8 cellular contexts compared by ENCODE assay signal in genomic region chr1:223711838-223712183, GRCh38. TPM values are rescaled to one million over a fixed set of nuclear protein-coding genes. Genes with fewer than 3 reads are reported as not detected.
DNase-seq lines count a peak whose midpoint lies in the region; ATAC-seq, FAIRE-seq and TF ChIP-seq lines count a peak whose summit lies in the region.

No MANE protein-coding gene starts in this region.

- H3K4me2 ChIP-seq in SK-N-SH = peak overlapping the region; percentile 52
- H3K4me2 ChIP-seq in keratinocyte (ENCODE audit: control insufficient read depth, extremely low read depth, insufficient read depth, low read depth, low read length) = peak overlapping the region; percentile 30

- DNase-seq in SK-N-SH = no peak
- no peak for DNase-seq in keratinocyte (ENCODE audit: low read depth, low spot score)
- DNase-seq in NCI-H446 treated with DMSO at 0.1 percent for 48 hours (lab: John Stamatoyannopoulos, UW) = no peak
- no peak for DNase-seq in activated CD4-positive, alpha-beta T cell treated with anti-CD3 and anti-CD28 coated beads, Interleukin-2, amount 50 U/mL, for 48 hours

- WGBS in SK-N-SH (ENCODE audit: low lambda C conversion rate) = 75% methylated on average over 10 of the region's 11 CpGs
- WGBS in adipose tissue, 3 donors = 51 to 64% (median 63%) methylated on average over 11 of the region's 11 CpGs

- CTCF ChIA-PET in SK-N-SH (lab: Yijun Ruan, JAX) = interaction anchor here (0.7 to 4.8 kb wide), 13 partner anchors 11 to 654 kb away, joined by 3 to 110 read pairs (median 4); no protein-coding TSS in a partner anchor

- no peaks in the 10 kb centered on the region for H3K9me1 ChIP-seq in keratinocyte (ENCODE audit: control insufficient read depth, extremely low read depth, insufficient read depth, low read length)

- H3K4me3 ChIP-seq in SK-N-SH (ENCODE audit: low read depth in 2 of 2, low read length in 1 of 2) = peak overlapping the region; percentile 72 to 83
- H3K4me3 ChIP-seq in keratinocyte (ENCODE audit: control insufficient read depth in 2 of 3, extremely low read depth in 1 of 3, insufficient read depth in 2 of 3, low read depth in 1 of 3, low read length in 3 of 3) = no peak overlapping the region
- peak overlapping the region; percentile 37 to 88 for H3K4me3 ChIP-seq in stomach smooth muscle (ENCODE audit: low read length in 2 of 2)

- H3F3A ChIP-seq in SK-N-SH (replicated peaks; ENCODE audit: insufficient read depth) = peaks cover 42% of the 10 kb centered on the region

- dilution Hi-C loops in keratinocyte (cut with MboI; ENCODE audit: extremely low pct_ligation_motif_present, low sequenced_read_pairs) = no loop called here

- H4K20me1 ChIP-seq in SK-N-SH (ENCODE audit: insufficient read depth) = peaks cover 28% of the 10 kb centered on the region
- H4K20me1 ChIP-seq in keratinocyte (ENCODE audit: control insufficient read depth, extremely low read depth, insufficient read depth, low read length) = peaks cover 12% of the 10 kb centered on the region

- H2AFZ ChIP-seq in SK-N-SH (ENCODE audit: low read depth) = peak overlapping the region; percentile 83
- peak overlapping the region; percentile 78 for H2AFZ ChIP-seq in keratinocyte (ENCODE audit: control insufficient read depth, low read length)

- H3K36me3 ChIP-seq in SK-N-SH (replicated peaks in 1 of 2; ENCODE audit: control insufficient read depth in 1 of 2, insufficient read depth in 2 of 2, low read length in 1 of 2) = peaks cover 0 to 2% of the 10 kb centered on the region in 2 experiments
- peaks cover 7 to 23% of the 10 kb centered on the region in 2 experiments for H3K36me3 ChIP-seq in keratinocyte (ENCODE audit: control insufficient read depth in 2 of 2, extremely low read depth in 1 of 2, insufficient read depth in 2 of 2, low read length in 2 of 2)
- no peaks in the 10 kb centered on the region for H3K36me3 ChIP-seq in stomach smooth muscle (ENCODE audit: control insufficient read depth in 2 of 2, insufficient read depth in 2 of 2, low read length in 2 of 2)

- H3K9ac ChIP-seq in SK-N-SH (peak overlapping the region; percentile 96), keratinocyte (ENCODE audit: control insufficient read depth, extremely low read depth, insufficient read depth, low read length) (peak overlapping the region; percentile 89), stomach smooth muscle (ENCODE audit: low read length in 2 of 2) (peak overlapping the region; percentile 78 to 85)

- H3K27me3 ChIP-seq in SK-N-SH (ENCODE audit: insufficient read depth) = no peaks in the 10 kb centered on the region
- no peaks in the 10 kb centered on the region for H3K27me3 ChIP-seq in keratinocyte (ENCODE audit: control insufficient read depth, extremely low read depth, insufficient read depth, low read length)
- H3K27me3 ChIP-seq in stomach smooth muscle (ENCODE audit: control insufficient read depth in 1 of 2, insufficient read depth in 2 of 2, low read length in 2 of 2) = no peaks in the 10 kb centered on the region

- POLR2A ChIA-PET in SK-N-SH (lab: Yijun Ruan, JAX) = interaction anchor here (1.0 to 1.5 kb wide), 3 partner anchors 14 to 37 kb away, joined by 3 read pairs; no protein-coding TSS in a partner anchor

- no peak for FAIRE-seq in keratinocyte (lab: Jason Lieb, UNC)

- peaks cover 54% of the 10 kb centered on the region for H3K79me2 ChIP-seq in SK-N-SH (ENCODE audit: insufficient read depth)
- peaks cover 44% of the 10 kb centered on the region for H3K79me2 ChIP-seq in keratinocyte (ENCODE audit: control insufficient read depth, insufficient read depth, low read length)

- TF ChIP-seq CTCF in SK-N-SH (IDR thresholded peaks at IDR 0.05) = no peak
- TF ChIP-seq CTCF in keratinocyte (optimal IDR thresholded peaks at IDR 0.05 in 1 of 3, IDR thresholded peaks at IDR 0.05 in 1 of 3, conservative IDR thresholded peaks at IDR 0.05 in 1 of 3; ENCODE audit: extremely low read depth in 1 of 3, insufficient read depth in 2 of 3, low read length in 3 of 3) = no peak

- TF ChIP-seq EP300 in SK-N-SH (IDR thresholded peaks at IDR 0.05; ENCODE audit: borderline replicate concordance in 1 of 2, low read depth in 1 of 2, low read length in 1 of 2) = no peak

- H3K9me2 ChIP-seq in SK-N-SH = no peaks in the 10 kb centered on the region

- H3K27ac ChIP-seq in SK-N-SH (ENCODE audit: low read depth in 2 of 2, low read length in 1 of 2) = peak overlapping the region; percentile 85 to 88
- peak overlapping the region; percentile 2 for H3K27ac ChIP-seq in adipose tissue (ENCODE audit: low read depth, low read length)
- peak overlapping the region; percentile 89 for H3K27ac ChIP-seq in keratinocyte (ENCODE audit: control insufficient read depth, insufficient read depth, low read length)
- peak overlapping the region; percentile 75 for H3K27ac ChIP-seq in stomach smooth muscle (ENCODE audit: low read length)

- H3K9me3 ChIP-seq in SK-N-SH (no peaks in the 10 kb centered on the region), keratinocyte (ENCODE audit: control insufficient read depth, low read depth, low read length) (no peaks in the 10 kb centered on the region), stomach smooth muscle (ENCODE audit: control insufficient read depth in 2 of 2, low read length in 2 of 2) (no peaks in the 10 kb centered on the region)

- ATAC-seq in SK-N-SH treated with all-trans-retinoic acid at 6 μM for 48 hours = no peak
- no peak for ATAC-seq in HG02970 (IDR thresholded peaks at IDR 0.05; ENCODE audit: low FRiP score, unreplicated experiment)

- no peak for TF ChIP-seq RAD21 in SK-N-SH (IDR thresholded peaks at IDR 0.05; ENCODE audit: low read length)

- H3K4me1 ChIP-seq in SK-N-SH (ENCODE audit: control insufficient read depth in 1 of 2, insufficient read depth in 2 of 2, low read depth in 1 of 2, low read length in 1 of 2) = peaks cover 37 to 56% of the 10 kb centered on the region in 2 experiments
- peaks cover 56% of the 10 kb centered on the region for H3K4me1 ChIP-seq in keratinocyte (ENCODE audit: control insufficient read depth, extremely low read depth, insufficient read depth, low read length)
- peaks cover 57% of the 10 kb centered on the region for H3K4me1 ChIP-seq in stomach smooth muscle (ENCODE audit: control insufficient read depth, insufficient read depth, low read length)

TF ChIP-seq in SK-N-SH, 30 proteins besides CTCF, POLR2A, EP300 and RAD21:
- TF ChIP-seq FOXM1 (IDR thresholded peaks at IDR 0.05; ENCODE audit: low read depth) (no peak), RFX5 (IDR thresholded peaks at IDR 0.05; ENCODE audit: low read length) (no peak), ELF1 (IDR thresholded peaks at IDR 0.05) (no peak), NRF1 (IDR thresholded peaks at IDR 0.05; ENCODE audit: low read depth, low read length) (no peak)
TF ChIP-seq in SK-N-SH: peak in this region for 0.

TF ChIP-seq in SK-N-SH treated with all-trans-retinoic acid at 6 μM for 48 hours, 23 proteins besides CTCF, POLR2A, EP300 and RAD21 (continues in another document):
- TF ChIP-seq, protein P1, sequence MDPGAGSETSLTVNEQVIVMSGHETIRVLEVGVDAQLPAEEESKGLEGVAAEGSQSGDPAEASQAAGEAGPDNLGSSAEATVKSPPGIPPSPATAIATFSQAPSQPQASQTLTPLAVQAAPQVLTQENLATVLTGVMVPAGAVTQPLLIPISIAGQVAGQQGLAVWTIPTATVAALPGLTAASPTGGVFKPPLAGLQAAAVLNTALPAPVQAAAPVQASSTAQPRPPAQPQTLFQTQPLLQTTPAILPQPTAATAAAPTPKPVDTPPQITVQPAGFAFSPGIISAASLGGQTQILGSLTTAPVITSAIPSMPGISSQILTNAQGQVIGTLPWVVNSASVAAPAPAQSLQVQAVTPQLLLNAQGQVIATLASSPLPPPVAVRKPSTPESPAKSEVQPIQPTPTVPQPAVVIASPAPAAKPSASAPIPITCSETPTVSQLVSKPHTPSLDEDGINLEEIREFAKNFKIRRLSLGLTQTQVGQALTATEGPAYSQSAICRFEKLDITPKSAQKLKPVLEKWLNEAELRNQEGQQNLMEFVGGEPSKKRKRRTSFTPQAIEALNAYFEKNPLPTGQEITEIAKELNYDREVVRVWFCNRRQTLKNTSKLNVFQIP (CRISPR knock-in tag; IDR thresholded peaks at IDR 0.05; ENCODE audit: borderline replicate concordance, low read depth) = no peak
- TF ChIP-seq ZNF565 (CRISPR knock-in tag; conservative IDR thresholded peaks at IDR 0.05; ENCODE audit: low read depth) = no peak

RNA-seq across cellular contexts. Expression of gene CAPN2, which starts 0.5 kb away (rescaled TPM):
- polyA plus RNA-seq in SK-N-SH (2012; rRNA removed) (208 and 209 TPM in 2 replicates), adipose tissue (100 to 1,000 TPM in 2 of 3 donors, 10 to 100 TPM in 1; 36.2 to 179 (median 115) TPM), keratinocyte (278 to 366 TPM (median 350 TPM) in 3 replicates)
- polyA plus RNA-seq in SK-N-SH (2012; cell fraction: cytosol; rRNA removed) = 177 and 181 TPM in 2 replicates
- 432 and 454 TPM in 2 replicates for polyA plus RNA-seq in SK-N-SH (2012; cell fraction: nucleus; rRNA removed)
- polyA plus RNA-seq in keratinocyte (2011; ENCODE audit: low read depth) = 134 TPM
- polyA plus RNA-seq in keratinocyte (2011; cell fraction: cytosol; rRNA removed) = 291 and 382 TPM in 2 replicates
- 489 and 510 TPM in 2 replicates for polyA plus RNA-seq in keratinocyte (2011; cell fraction: nucleus; rRNA removed)
- 174 and 413 TPM in 2 replicates for polyA plus RNA-seq in keratinocyte (2012; ENCODE audit: low replicate concordance)
- 279 to 391 TPM (median 316 TPM) in 3 replicates for polyA minus RNA-seq in keratinocyte
- polyA minus RNA-seq in keratinocyte (2011; cell fraction: cytosol; rRNA and poly(A)+ RNA removed) = 330 TPM
- polyA minus RNA-seq in keratinocyte (2011; cell fraction: nucleus; rRNA and poly(A)+ RNA removed) = 168 and 240 TPM in 2 replicates

RNA-seq across cellular contexts. Expression of gene CAPN8, which starts 46.3 kb away (rescaled TPM):
- not detected in 2 replicates for polyA plus RNA-seq in SK-N-SH (2012; rRNA removed)
- not detected in 2 replicates for polyA plus RNA-seq in SK-N-SH (2012; cell fraction: cytosol; rRNA removed)
- 0.04 and 0.11 TPM in 2 replicates for polyA plus RNA-seq in SK-N-SH (2012; cell fraction: nucleus; rRNA removed)
- 10 to 100 TPM in 1 of 3 donors, 1 to 10 TPM in 1, under 1 TPM in 1; 0.36 to 22.6 (median 1.0) TPM for polyA plus RNA-seq in adipose tissue
- polyA plus RNA-seq in keratinocyte = 2.5 to 4.7 TPM (median 3.0 TPM) in 3 replicates
- 0.49 TPM for polyA plus RNA-seq in keratinocyte (2011; ENCODE audit: low read depth)
- polyA plus RNA-seq in keratinocyte (2011; cell fraction: cytosol; rRNA removed) = 0.58 and 0.79 TPM in 2 replicates
- polyA plus RNA-seq in keratinocyte (2011; cell fraction: nucleus; rRNA removed) = 18.0 and 22.5 TPM in 2 replicates
- polyA plus RNA-seq in keratinocyte (2012; ENCODE audit: low replicate concordance) = 1.2 and 2.8 TPM in 2 replicates
- polyA minus RNA-seq in keratinocyte = 1.7 to 3.0 TPM (median 2.1 TPM) in 3 replicates
- polyA minus RNA-seq in keratinocyte (2011; cell fraction: cytosol; rRNA and poly(A)+ RNA removed) = not detected
- polyA minus RNA-seq in keratinocyte (2011; cell fraction: nucleus; rRNA and poly(A)+ RNA removed) = 3.2 and 4.1 TPM in 2 replicates

Comparison
In these comparisons a context has a peak if more than half of its experiments do, and no peak if none do; other contexts are left out.
1. H3K27ac ChIP-seq: peak in every context shown above with its lines; median percentile 89 in keratinocyte; 86 in SK-N-SH; 75 in stomach smooth muscle; 2 in adipose tissue.
2. H3K4me3 ChIP-seq: peak in SK-N-SH (2 of 2) and stomach smooth muscle (2 of 2); none in keratinocyte (0 of 3).
3. Peak in every context shown above with its lines, with median percentiles within 50 percentile points of each other: H3K9ac ChIP-seq.